ENCODE assay signal across 22 cellular contexts in the genomic region with DNA sequence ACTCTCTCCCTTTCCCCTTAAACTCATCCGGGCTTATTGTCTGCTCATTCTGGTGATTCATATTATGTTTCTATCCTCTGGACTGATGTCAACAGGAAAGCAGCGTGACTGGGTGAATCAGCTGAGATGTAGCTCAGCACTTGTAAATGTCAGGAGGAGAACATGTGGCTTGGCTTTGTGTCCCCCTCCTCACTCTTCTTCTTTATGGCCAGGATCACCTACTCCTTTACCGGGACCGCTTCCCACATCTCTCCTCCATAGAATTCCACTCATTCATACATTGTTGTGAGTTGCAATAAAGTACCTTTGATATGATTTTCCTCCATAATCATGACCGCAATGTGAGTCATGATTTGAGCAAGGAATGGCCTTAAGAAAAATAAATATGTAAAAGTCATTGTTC. TPM values are rescaled to one million over a fixed set of nuclear protein-coding genes. Genes with fewer than 3 reads are reported as not detected.
DNase-seq lines count a peak whose midpoint lies in the region; ATAC-seq, FAIRE-seq and TF ChIP-seq lines count a peak whose summit lies in the region.
"Had no signal": no experiment of that assay in that cellular context is flagged by ENCODE, and none has a peak within 500 bp of the region (broad histone marks: within the 10 kb centered on the region; RNA-seq: fewer than 3 reads in every experiment).

No MANE protein-coding gene starts in this region.

- TF ChIP-seq POLR2A in H54 (IDR thresholded peaks at IDR 0.05; ENCODE audit: low read depth, low read length), result no peak

- TF ChIP-seq CTCF in GM20000 (IDR thresholded peaks at IDR 0.05; ENCODE audit: extremely low read depth, missing control alignments), result no peak

- DNase-seq in H54 (ENCODE audit: insufficient read length, low spot score) (peak; percentile 11), RKO (ENCODE audit: low spot score) (peak; percentile 41), superior temporal gyrus (ENCODE audit: extremely low spot score) (peak; percentile 32), NCI-H1436 (lab: John Stamatoyannopoulos, UW) (no peak), DMS153 treated with DMSO at 0.1 percent for 48 hours (lab: John Stamatoyannopoulos, UW; ENCODE audit: unreplicated experiment) (no peak), GM20000 (ENCODE audit: low spot score) (no peak)
- DNase-seq: activated B cell treated with CpG ODN at 0.5 μM for 24 hours; activated CD4-positive, alpha-beta memory T cell treated with anti-CD3 and anti-CD28 coated beads for 36 hours; activated gamma-delta T cell; adrenal gland; CD8-positive, alpha-beta T cell; glutamatergic neuron; left ventricle myocardium inferior; MM.1S; NCI-H1694; sigmoid colon had no signal

- no peak for FAIRE-seq in H54 (lab: Jason Lieb, UNC)

- ATAC-seq in esophagus mucosa, result peak; percentile 59
- ATAC-seq: CD8-positive, alpha-beta T cell; SK-N-SH treated with all-trans-retinoic acid at 6 μM for 48 hours; stimulated activated effector memory CD8-positive, alpha-beta T cell treated with anti-CD3 and anti-CD28 coated beads, Interleukin-12 subunit alpha, Interleukin-12 subunit beta, amount 100 ng/mL, for 72 hours had no signal

RNA-seq across cellular contexts. Expression of a gene that starts 15.8 kb away (rescaled TPM):
- total RNA-seq in esophagus mucosa, result not detected
- total RNA-seq: activated CD4-positive, alpha-beta memory T cell treated with anti-CD3 and anti-CD28 coated beads for 36 hours; CD8-positive, alpha-beta T cell; epithelial cell of proximal tubule; mononuclear cell; thoracic aorta had no signal

Comparison
In these comparisons a context has a peak if more than half of its experiments do, and no peak if none do; other contexts are left out.
1. DNase-seq: peak in H54 (single experiment), RKO (single experiment) and superior temporal gyrus (single experiment); none in NCI-H1436 (single experiment), DMS153 treated with DMSO at 0.1 percent for 48 hours (single experiment) and GM20000 (single experiment).